In genomic region chr1:209207701-209208286, GRCh38 we compare ENCODE assay signal across 8 cellular contexts.
DNase-seq lines count a peak whose midpoint lies in the region; ATAC-seq and TF ChIP-seq lines count a peak whose summit lies in the region.

No MANE protein-coding gene starts in this region.

- no peaks in the 10 kb centered on the region for H3K36me3 ChIP-seq in Caco-2 (ENCODE audit: control insufficient read depth, insufficient read depth, low read length)

- TF ChIP-seq CTCF in Caco-2 (IDR thresholded peaks at IDR 0.05; ENCODE audit: insufficient read depth in 1 of 2, low read depth in 1 of 2, low read length in 1 of 2, severe bottlenecking in 1 of 2, unreplicated experiment in 1 of 2), result peak; percentile 55 to 91

- H3K36me3 Mint-ChIP-seq in Caco-2 (ENCODE audit: insufficient read depth, unreplicated experiment), result no peaks in the 10 kb centered on the region

- H3K4me1 Mint-ChIP-seq in Caco-2 (ENCODE audit: low read depth, unreplicated experiment), result no peaks in the 10 kb centered on the region

- no peak overlapping the region for H3K27ac Mint-ChIP-seq in Caco-2 (ENCODE audit: unreplicated experiment)

- POLR2A ChIA-PET in Caco-2 (lab: Charles Lee), result no interaction called here

- H3K27me3 Mint-ChIP-seq in Caco-2 (ENCODE audit: insufficient read depth, unreplicated experiment), result peaks cover 14% of the 10 kb centered on the region

- H3K4me3 Mint-ChIP-seq in Caco-2 (ENCODE audit: unreplicated experiment), result peak overlapping the region; percentile 62

- H3K4me3 ChIP-seq in Caco-2 (ENCODE audit: low read depth, low read length), result peak overlapping the region; percentile 10; the same call in 1 of the 2 replicates

- no peaks in the 10 kb centered on the region for H3K9me3 Mint-ChIP-seq in Caco-2 (ENCODE audit: unreplicated experiment)

- peak; percentile 89 for ATAC-seq in GM19372 (IDR thresholded peaks at IDR 0.05; ENCODE audit: low read depth, unreplicated experiment)
- ATAC-seq in HG03571 (IDR thresholded peaks at IDR 0.05; ENCODE audit: unreplicated experiment), result peak; percentile 73
- ATAC-seq in GM18870 (IDR thresholded peaks at IDR 0.05; ENCODE audit: unreplicated experiment), result no peak

- peaks cover 1% of the 10 kb centered on the region for H3K27me3 ChIP-seq in Caco-2 (replicated peaks; ENCODE audit: control insufficient read depth, insufficient read depth, low read length)

- peak; percentile 59 to 66 for DNase-seq in Caco-2
- peak; percentile 91 for DNase-seq in NCI-H82 (lab: John Stamatoyannopoulos, UW)
- DNase-seq in cerebellar cortex (ENCODE audit: low spot score), result peak; percentile 73
- DNase-seq in kidney tubule cell (ENCODE audit: low spot score), result peak; percentile 78
- peak; percentile 2 to 10 for DNase-seq in stimulated activated CD4-positive, alpha-beta T cell treated with anti-CD3 and anti-CD28 coated beads, Interleukin-2, amount 100 ng/mL, for 48 hours

- no peaks in the 10 kb centered on the region for H3K4me1 ChIP-seq in Caco-2

- CTCF ChIA-PET in Caco-2 (lab: Charles Lee), result interaction anchor here (0.5 to 1.7 kb wide), 18 partner anchors 10 to 578 kb away, joined by 3 to 9 read pairs (median 4); no protein-coding TSS in a partner anchor

- H3K9me3 ChIP-seq in Caco-2, result no peaks in the 10 kb centered on the region

- intact Hi-C loops in Caco-2 (cut with micrococcal nuclease; ENCODE audit: unreplicated experiment), result loop anchor here (1.0 kb wide), 3 partner anchors 131 to 555 kb away; no protein-coding TSS in a partner anchor

- BruUV-seq in Caco-2 (replicated peaks; lab: Mats Ljungman, UMichigan), result no TSS peak

Comparison
In these comparisons a context has a peak if more than half of its experiments do, and no peak if none do; other contexts are left out.
1. DNase-seq: peak in every context shown above with its lines; median percentile 91 in NCI-H82; 78 in kidney tubule cell; 73 in cerebellar cortex; 62 in Caco-2; 6 in stimulated activated CD4-positive, alpha-beta T cell treated with anti-CD3 and anti-CD28 coated beads, Interleukin-2, amount 100 ng/mL, for 48 hours.